In the genomic region with DNA sequence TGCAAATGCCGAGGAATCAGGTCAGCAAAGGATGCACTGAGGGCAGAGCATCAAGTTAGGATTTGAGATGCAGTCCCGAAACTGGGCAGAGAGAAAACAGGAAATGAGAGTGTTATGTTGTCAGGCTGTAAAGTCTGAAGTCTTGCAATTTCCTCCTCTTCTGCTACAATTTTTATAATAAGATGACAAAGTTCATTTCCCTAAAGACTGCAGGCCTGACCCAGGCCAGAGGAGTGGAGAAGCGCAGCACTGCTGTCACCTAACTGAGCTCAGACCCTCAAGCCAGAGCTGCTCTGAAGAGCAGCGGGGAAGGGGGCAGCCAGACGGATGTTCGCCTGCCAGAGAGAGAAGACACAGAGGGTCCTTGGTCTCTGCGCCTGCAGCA, we compare ENCODE assay signal across 8 cellular contexts. TPM values are rescaled to one million over a fixed set of nuclear protein-coding genes. Genes with fewer than 3 reads are reported as not detected.
DNase-seq lines count a peak whose midpoint lies in the region; ATAC-seq and TF ChIP-seq lines count a peak whose summit lies in the region.

No MANE protein-coding gene starts in this region.

- H3K4me3 Mint-ChIP-seq in immature natural killer cell: peak overlapping the region; percentile 71 to 90 (median 75)

- H3K27me3 Mint-ChIP-seq in immature natural killer cell (ENCODE audit: low read depth in 3 of 3): no peaks in the 10 kb centered on the region

- DNase-seq in Kasumi-1 (lab: John Stamatoyannopoulos, UW) (peak; percentile 75 to 86), immature natural killer cell (peak; percentile 21 to 51 (median 27)), ureter (ENCODE audit: low spot score) (no peak), SW 1271 (lab: John Stamatoyannopoulos, UW) (no peak), glomerular visceral epithelial cell (ENCODE audit: extremely low spot score) (no peak)

- peaks cover 0 to 12% (median 4%) of the 10 kb centered on the region in 3 donors for H3K36me3 Mint-ChIP-seq in immature natural killer cell

- H3K27ac Mint-ChIP-seq in immature natural killer cell: peak overlapping the region; percentile 86 to 98 (median 94)

- ATAC-seq in GM18498 (IDR thresholded peaks at IDR 0.05; ENCODE audit: unreplicated experiment) (peak; percentile 95), GM21576 (IDR thresholded peaks at IDR 0.05; ENCODE audit: unreplicated experiment) (peak; percentile 95), SK-N-SH treated with all-trans-retinoic acid at 6 μM for 48 hours (no peak)

- H3K4me1 Mint-ChIP-seq in immature natural killer cell: peaks cover 41 to 43% of the 10 kb centered on the region in 2 donors

- H3K9me3 Mint-ChIP-seq in immature natural killer cell: peaks cover 0 to 2% (median 0%) of the 10 kb centered on the region in 6 donors

TF ChIP-seq in SK-N-SH treated with all-trans-retinoic acid at 6 μM for 48 hours, 23 proteins besides CTCF, POLR2A, EP300 and RAD21:
- TF ChIP-seq, protein P1, sequence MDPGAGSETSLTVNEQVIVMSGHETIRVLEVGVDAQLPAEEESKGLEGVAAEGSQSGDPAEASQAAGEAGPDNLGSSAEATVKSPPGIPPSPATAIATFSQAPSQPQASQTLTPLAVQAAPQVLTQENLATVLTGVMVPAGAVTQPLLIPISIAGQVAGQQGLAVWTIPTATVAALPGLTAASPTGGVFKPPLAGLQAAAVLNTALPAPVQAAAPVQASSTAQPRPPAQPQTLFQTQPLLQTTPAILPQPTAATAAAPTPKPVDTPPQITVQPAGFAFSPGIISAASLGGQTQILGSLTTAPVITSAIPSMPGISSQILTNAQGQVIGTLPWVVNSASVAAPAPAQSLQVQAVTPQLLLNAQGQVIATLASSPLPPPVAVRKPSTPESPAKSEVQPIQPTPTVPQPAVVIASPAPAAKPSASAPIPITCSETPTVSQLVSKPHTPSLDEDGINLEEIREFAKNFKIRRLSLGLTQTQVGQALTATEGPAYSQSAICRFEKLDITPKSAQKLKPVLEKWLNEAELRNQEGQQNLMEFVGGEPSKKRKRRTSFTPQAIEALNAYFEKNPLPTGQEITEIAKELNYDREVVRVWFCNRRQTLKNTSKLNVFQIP (CRISPR knock-in tag; IDR thresholded peaks at IDR 0.05; ENCODE audit: borderline replicate concordance, low read depth): no peak
- TF ChIP-seq SNAI2 (CRISPR knock-in tag; IDR thresholded peaks at IDR 0.05) (no peak), ZFP3 (CRISPR knock-in tag; IDR thresholded peaks at IDR 0.05) (no peak), ARNTL (CRISPR knock-in tag; IDR thresholded peaks at IDR 0.05; ENCODE audit: borderline replicate concordance, low read depth) (no peak), ZC3H10 (CRISPR knock-in tag; IDR thresholded peaks at IDR 0.05) (no peak), ZNF8 (CRISPR knock-in tag; IDR thresholded peaks at IDR 0.05) (no peak), TCF4 (CRISPR knock-in tag; IDR thresholded peaks at IDR 0.05; ENCODE audit: borderline replicate concordance) (no peak), RARB (CRISPR knock-in tag; IDR thresholded peaks at IDR 0.05) (no peak), CSDC2 (CRISPR knock-in tag; IDR thresholded peaks at IDR 0.05) (no peak)
- TF ChIP-seq, protein P2, sequence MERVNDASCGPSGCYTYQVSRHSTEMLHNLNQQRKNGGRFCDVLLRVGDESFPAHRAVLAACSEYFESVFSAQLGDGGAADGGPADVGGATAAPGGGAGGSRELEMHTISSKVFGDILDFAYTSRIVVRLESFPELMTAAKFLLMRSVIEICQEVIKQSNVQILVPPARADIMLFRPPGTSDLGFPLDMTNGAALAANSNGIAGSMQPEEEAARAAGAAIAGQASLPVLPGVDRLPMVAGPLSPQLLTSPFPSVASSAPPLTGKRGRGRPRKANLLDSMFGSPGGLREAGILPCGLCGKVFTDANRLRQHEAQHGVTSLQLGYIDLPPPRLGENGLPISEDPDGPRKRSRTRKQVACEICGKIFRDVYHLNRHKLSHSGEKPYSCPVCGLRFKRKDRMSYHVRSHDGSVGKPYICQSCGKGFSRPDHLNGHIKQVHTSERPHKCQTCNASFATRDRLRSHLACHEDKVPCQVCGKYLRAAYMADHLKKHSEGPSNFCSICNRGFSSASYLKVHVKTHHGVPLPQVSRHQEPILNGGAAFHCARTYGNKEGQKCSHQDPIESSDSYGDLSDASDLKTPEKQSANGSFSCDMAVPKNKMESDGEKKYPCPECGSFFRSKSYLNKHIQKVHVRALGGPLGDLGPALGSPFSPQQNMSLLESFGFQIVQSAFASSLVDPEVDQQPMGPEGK (CRISPR knock-in tag; IDR thresholded peaks at IDR 0.05; ENCODE audit: borderline replicate concordance): no peak
- TF ChIP-seq, protein P3, sequence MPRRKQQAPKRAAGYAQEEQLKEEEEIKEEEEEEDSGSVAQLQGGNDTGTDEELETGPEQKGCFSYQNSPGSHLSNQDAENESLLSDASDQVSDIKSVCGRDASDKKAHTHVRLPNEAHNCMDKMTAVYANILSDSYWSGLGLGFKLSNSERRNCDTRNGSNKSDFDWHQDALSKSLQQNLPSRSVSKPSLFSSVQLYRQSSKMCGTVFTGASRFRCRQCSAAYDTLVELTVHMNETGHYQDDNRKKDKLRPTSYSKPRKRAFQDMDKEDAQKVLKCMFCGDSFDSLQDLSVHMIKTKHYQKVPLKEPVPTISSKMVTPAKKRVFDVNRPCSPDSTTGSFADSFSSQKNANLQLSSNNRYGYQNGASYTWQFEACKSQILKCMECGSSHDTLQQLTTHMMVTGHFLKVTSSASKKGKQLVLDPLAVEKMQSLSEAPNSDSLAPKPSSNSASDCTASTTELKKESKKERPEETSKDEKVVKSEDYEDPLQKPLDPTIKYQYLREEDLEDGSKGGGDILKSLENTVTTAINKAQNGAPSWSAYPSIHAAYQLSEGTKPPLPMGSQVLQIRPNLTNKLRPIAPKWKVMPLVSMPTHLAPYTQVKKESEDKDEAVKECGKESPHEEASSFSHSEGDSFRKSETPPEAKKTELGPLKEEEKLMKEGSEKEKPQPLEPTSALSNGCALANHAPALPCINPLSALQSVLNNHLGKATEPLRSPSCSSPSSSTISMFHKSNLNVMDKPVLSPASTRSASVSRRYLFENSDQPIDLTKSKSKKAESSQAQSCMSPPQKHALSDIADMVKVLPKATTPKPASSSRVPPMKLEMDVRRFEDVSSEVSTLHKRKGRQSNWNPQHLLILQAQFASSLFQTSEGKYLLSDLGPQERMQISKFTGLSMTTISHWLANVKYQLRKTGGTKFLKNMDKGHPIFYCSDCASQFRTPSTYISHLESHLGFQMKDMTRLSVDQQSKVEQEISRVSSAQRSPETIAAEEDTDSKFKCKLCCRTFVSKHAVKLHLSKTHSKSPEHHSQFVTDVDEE (CRISPR knock-in tag; IDR thresholded peaks at IDR 0.05): no peak
- TF ChIP-seq, protein P4, sequence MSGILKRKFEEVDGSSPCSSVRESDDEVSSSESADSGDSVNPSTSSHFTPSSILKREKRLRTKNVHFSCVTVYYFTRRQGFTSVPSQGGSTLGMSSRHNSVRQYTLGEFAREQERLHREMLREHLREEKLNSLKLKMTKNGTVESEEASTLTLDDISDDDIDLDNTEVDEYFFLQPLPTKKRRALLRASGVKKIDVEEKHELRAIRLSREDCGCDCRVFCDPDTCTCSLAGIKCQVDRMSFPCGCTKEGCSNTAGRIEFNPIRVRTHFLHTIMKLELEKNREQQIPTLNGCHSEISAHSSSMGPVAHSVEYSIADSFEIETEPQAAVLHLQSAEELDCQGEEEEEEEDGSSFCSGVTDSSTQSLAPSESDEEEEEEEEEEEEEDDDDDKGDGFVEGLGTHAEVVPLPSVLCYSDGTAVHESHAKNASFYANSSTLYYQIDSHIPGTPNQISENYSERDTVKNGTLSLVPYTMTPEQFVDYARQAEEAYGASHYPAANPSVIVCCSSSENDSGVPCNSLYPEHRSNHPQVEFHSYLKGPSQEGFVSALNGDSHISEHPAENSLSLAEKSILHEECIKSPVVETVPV (CRISPR knock-in tag; IDR thresholded peaks at IDR 0.05): no peak

RNA-seq across cellular contexts. Expression of gene AOAH, which starts 12.5 kb away (rescaled TPM):
- 100 to 1,000 TPM; 288 to 385 (median 331) TPM for polyA plus RNA-seq in immature natural killer cell
- total RNA-seq in ureter: 12.3 TPM

Comparison
In these comparisons a context has a peak if more than half of its experiments do, and no peak if none do; other contexts are left out.
1. DNase-seq: peak in Kasumi-1 (2 of 2) and immature natural killer cell (3 of 3); none in ureter (single experiment), SW 1271 (0 of 2) and glomerular visceral epithelial cell (single experiment).